Comparison of ENCODE assay signal across 10 cellular contexts in genomic region chr3:8482960-8483665, GRCh38. TPM values are rescaled to one million over a fixed set of nuclear protein-coding genes. Genes with fewer than 3 reads are reported as not detected.
DNase-seq lines count a peak whose midpoint lies in the region; ATAC-seq and TF ChIP-seq lines count a peak whose summit lies in the region.
"Had no signal": no experiment of that assay in that cellular context is flagged by ENCODE, and none has a peak within 500 bp of the region (broad histone marks: within the 10 kb centered on the region; RNA-seq: fewer than 3 reads in every experiment).

No MANE protein-coding gene starts in this region.

- BruUV-seq in PC-3 (replicated peaks; lab: Mats Ljungman, UMichigan), result no TSS peak

- H3K4me2 ChIP-seq in PC-3 (ENCODE audit: low read length), result peak overlapping the region; percentile 21

- H3K27me3 ChIP-seq in PC-3 (ENCODE audit: low read length), result no peaks in the 10 kb centered on the region

- no peaks in the 10 kb centered on the region for H3K36me3 ChIP-seq in PC-3 (ENCODE audit: low read depth, low read length)

- DNase-seq in ACHN (peak; percentile 90), PC-3 (peak; percentile 97), fibroblast of mammary gland (ENCODE audit: low read depth) (peak; percentile 97), myocyte (ENCODE audit: low read depth) (peak; percentile 99), NCI-H446 treated with DMSO at 0.1 percent for 48 hours (lab: John Stamatoyannopoulos, UW) (no peak)
- no peak for DNase-seq in activated CD8-positive, alpha-beta T cell treated with anti-CD3 and anti-CD28 coated beads, Interleukin-2, amount 10 ng/mL, durations not matched to agents 7 days and 5 days
- DNase-seq: DMS79 treated with DMSO at 0.1 percent for 48 hours, SW 1271 had no signal

- H3K27me3 Mint-ChIP-seq in activated CD8-positive, alpha-beta T cell treated with anti-CD3 and anti-CD28 coated beads, Interleukin-2, amount 10 ng/mL, durations not matched to agents 7 days and 5 days (ENCODE audit: low read depth), result no peaks in the 10 kb centered on the region

- no peak overlapping the region for H3K27ac Mint-ChIP-seq in activated CD8-positive, alpha-beta T cell treated with anti-CD3 and anti-CD28 coated beads, Interleukin-2, amount 10 ng/mL, durations not matched to agents 7 days and 5 days

- TF ChIP-seq CTCF in PC-3 (conservative IDR thresholded peaks at IDR 0.05; ENCODE audit: low read depth, low read length) (no peak), fibroblast of mammary gland (conservative IDR thresholded peaks at IDR 0.05; ENCODE audit: control insufficient read depth, insufficient read depth, low read depth, low read length) (no peak)

- H3K9me3 ChIP-seq in PC-3 (ENCODE audit: low read length), result no peaks in the 10 kb centered on the region

- no peaks in the 10 kb centered on the region for H3K36me3 Mint-ChIP-seq in activated CD8-positive, alpha-beta T cell treated with anti-CD3 and anti-CD28 coated beads, Interleukin-2, amount 10 ng/mL, durations not matched to agents 7 days and 5 days (ENCODE audit: low read depth)

- intact Hi-C loops in PC-3 (cut with micrococcal nuclease), result loop anchor here (1.0 to 5.0 kb wide), 5 partner anchors 18 to 139 kb away; partner anchors contain the start of gene LMCD1

- H3K9me3 Mint-ChIP-seq in activated CD8-positive, alpha-beta T cell treated with anti-CD3 and anti-CD28 coated beads, Interleukin-2, amount 10 ng/mL, durations not matched to agents 7 days and 5 days (ENCODE audit: insufficient read depth), result no peaks in the 10 kb centered on the region

- H3K9ac ChIP-seq in PC-3 (ENCODE audit: low read length), result no peak overlapping the region

- H2AFZ ChIP-seq in PC-3 (ENCODE audit: low read length), result no peak overlapping the region

- ATAC-seq in PC-3 (peak; percentile 99), GM21360 (IDR thresholded peaks at IDR 0.05; ENCODE audit: unreplicated experiment) (no peak), HG03175 (IDR thresholded peaks at IDR 0.05; ENCODE audit: unreplicated experiment) (no peak)
- ATAC-seq in activated CD8-positive, alpha-beta T cell treated with anti-CD3 and anti-CD28 coated beads, Interleukin-2, amount 10 ng/mL, durations not matched to agents 7 days and 5 days, result no peak

- no peaks in the 10 kb centered on the region for H3K79me2 ChIP-seq in PC-3 (ENCODE audit: low read length)

- 0 out of 2 replicates have a peak overlapping the region, but pooled peaks have one; percentile 4 for H3K27ac ChIP-seq in PC-3 (ENCODE audit: low read length)

- H3K4me1 Mint-ChIP-seq in activated CD8-positive, alpha-beta T cell treated with anti-CD3 and anti-CD28 coated beads, Interleukin-2, amount 10 ng/mL, durations not matched to agents 7 days and 5 days (ENCODE audit: low read depth), result no peaks in the 10 kb centered on the region

- H3F3A ChIP-seq in PC-3 (ENCODE audit: low read length, unreplicated experiment), result no peaks in the 10 kb centered on the region

- in situ Hi-C loops in ACHN (cut with HindIII; ENCODE audit: low pct_ligation_motif_present, low pct_unique_long_range_greater_than_20kb, low sequenced_read_pairs), result no loop called here

- no peak overlapping the region for H3K4me3 Mint-ChIP-seq in activated CD8-positive, alpha-beta T cell treated with anti-CD3 and anti-CD28 coated beads, Interleukin-2, amount 10 ng/mL, durations not matched to agents 7 days and 5 days

- peaks cover 13% of the 10 kb centered on the region for H3K4me1 ChIP-seq in PC-3 (ENCODE audit: insufficient read depth, low read length)

- POLR2A ChIA-PET in PC-3 (lab: Charles Lee; ENCODE audit: unreplicated experiment), result interaction anchor here (0.6 to 1.1 kb wide), 5 partner anchors 14 to 711 kb away, joined by 3 to 9 read pairs (median 5); partner anchors contain the start of gene LMCD1
- POLR2A ChIA-PET in activated CD8-positive, alpha-beta T cell treated with anti-CD3 and anti-CD28 coated beads, Interleukin-2, amount 10 ng/mL, durations not matched to agents 7 days and 5 days (lab: Charles Lee), result interaction anchor here (0.5 kb wide), 1 partner anchor 260 kb away, joined by 3 read pairs; no protein-coding TSS in a partner anchor

- no peak overlapping the region for H3K4me3 ChIP-seq in PC-3 (ENCODE audit: low read length)
- no peak overlapping the region for H3K4me3 ChIP-seq in fibroblast of mammary gland (ENCODE audit: control insufficient read depth, low read depth, low read length)

- H3K9me2 ChIP-seq in PC-3 (replicated peaks; ENCODE audit: low read length), result no peaks in the 10 kb centered on the region

- H4K20me1 ChIP-seq in PC-3 (ENCODE audit: low read length), result no peaks in the 10 kb centered on the region

- CTCF ChIA-PET in PC-3 (lab: Charles Lee), result interaction anchor here (0.6 to 1.3 kb wide), 2 partner anchors 37 to 139 kb away, joined by 3 read pairs; no protein-coding TSS in a partner anchor
- CTCF ChIA-PET in activated CD8-positive, alpha-beta T cell treated with anti-CD3 and anti-CD28 coated beads, Interleukin-2, amount 10 ng/mL, durations not matched to agents 7 days and 5 days (lab: Charles Lee), result no interaction called here

RNA-seq across cellular contexts. Expression of gene LMCD1, which starts 18.5 kb away (rescaled TPM):
- total RNA-seq in PC-3 (2014; rRNA removed) (8.2 and 9.1 TPM in 2 replicates), myocyte (21.9 and 24.9 TPM in 2 replicates)
- polyA plus RNA-seq in myocyte (2012), result 363 TPM
- 1 to 10 TPM in 1 of 2 experiments, under 1 TPM in 1; 0.53 to 1.2 TPM for total RNA-seq in activated CD8-positive, alpha-beta T cell treated with anti-CD3 and anti-CD28 coated beads, Interleukin-2, amount 10 ng/mL, durations not matched to agents 7 days and 5 days

Comparison
In these comparisons a context has a peak if more than half of its experiments do, and no peak if none do; other contexts are left out.
1. DNase-seq: peak in ACHN (single experiment), PC-3 (single experiment), fibroblast of mammary gland (single experiment) and myocyte (single experiment); none in NCI-H446 treated with DMSO at 0.1 percent for 48 hours (single experiment) and activated CD8-positive, alpha-beta T cell treated with anti-CD3 and anti-CD28 coated beads, Interleukin-2, amount 10 ng/mL, durations not matched to agents 7 days and 5 days (single experiment).